8 cellular contexts compared by ENCODE assay signal in the genomic region with DNA sequence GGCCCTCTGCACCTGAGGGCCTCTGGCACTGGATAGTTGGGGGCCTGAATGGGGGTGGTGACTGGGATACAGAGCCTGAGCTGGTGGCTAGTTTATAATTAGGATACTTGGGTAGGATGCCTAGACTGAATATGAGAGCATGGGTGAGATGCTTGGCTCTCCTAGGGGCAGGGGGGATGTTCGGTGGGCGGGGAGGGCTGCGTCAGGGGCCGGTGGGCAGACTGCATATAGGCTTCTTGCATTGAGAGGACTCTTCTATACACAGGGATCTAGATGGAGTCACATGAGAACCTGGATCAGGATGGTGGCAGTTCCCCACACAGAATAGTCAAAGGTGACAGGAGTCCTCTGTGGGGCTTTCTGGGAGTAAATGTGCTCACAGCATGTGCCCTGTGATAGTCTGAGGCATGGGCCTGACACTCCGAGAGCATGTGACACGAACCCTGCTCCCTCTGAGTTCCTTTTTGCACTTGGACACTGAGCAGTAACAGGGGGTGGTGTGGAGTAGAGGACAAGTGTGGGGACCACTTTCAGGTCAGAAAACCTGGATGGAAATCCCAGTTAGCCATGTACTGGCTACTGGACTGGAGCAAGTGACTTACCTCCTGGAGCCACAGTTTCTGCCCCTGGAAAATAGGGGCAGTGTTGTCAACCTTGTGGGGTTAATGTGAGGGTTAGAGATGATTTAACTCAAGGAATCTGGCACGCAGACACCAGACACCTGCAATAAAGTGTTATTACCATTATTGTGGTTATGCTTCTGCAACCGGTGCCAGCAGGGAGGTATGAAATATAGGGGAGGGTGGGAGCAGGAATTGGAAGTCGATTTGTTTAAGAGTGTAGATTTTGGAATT. TPM values are rescaled to one million over a fixed set of nuclear protein-coding genes. Genes with fewer than 3 reads are reported as not detected.
DNase-seq lines count a peak whose midpoint lies in the region; ATAC-seq and TF ChIP-seq lines count a peak whose summit lies in the region.

No MANE protein-coding gene starts in this region.

- in situ Hi-C loops in GM13976 (cut with MboI; ENCODE audit: low sequenced_read_pairs, unreplicated experiment) = no loop called here

- peak overlapping the region; percentile 74 for H3K27ac ChIP-seq in DOHH2 (ENCODE audit: low read depth, low read length)
- no peak overlapping the region for H3K27ac ChIP-seq in SJSA1
- peak overlapping the region; percentile 96 to 99 for H3K27ac ChIP-seq in esophagus (ENCODE audit: low read depth in 2 of 2, low read length in 1 of 2)

- H3K27me3 ChIP-seq in DOHH2 (ENCODE audit: control insufficient read depth, low read length) (no peaks in the 10 kb centered on the region), SJSA1 (replicated peaks) (no peaks in the 10 kb centered on the region), esophagus (ENCODE audit: control insufficient read depth in 1 of 2, insufficient read depth in 2 of 2, low read length in 2 of 2) (no peaks in the 10 kb centered on the region)

- H3K4me2 ChIP-seq in DOHH2 (ENCODE audit: low read length) = peak overlapping the region; percentile 86

- H3K79me2 ChIP-seq in DOHH2 (ENCODE audit: control insufficient read depth, low read length) = peaks cover 86% of the 10 kb centered on the region

- 37% methylated on average over 9 of the region's 9 CpGs for WGBS in esophagus, 2 donors

- H4K20me1 ChIP-seq in DOHH2 (ENCODE audit: control insufficient read depth, insufficient read depth, low read depth, low read length) = peaks cover 4% of the 10 kb centered on the region; the same call in 1 of the 2 replicates

- H3K4me3 Mint-ChIP-seq in progenitor cell of endocrine pancreas (ENCODE audit: low read depth) = peak overlapping the region; percentile 87

- no peaks in the 10 kb centered on the region for H3K36me3 Mint-ChIP-seq in progenitor cell of endocrine pancreas (ENCODE audit: insufficient read depth)

- peaks cover 47% of the 10 kb centered on the region for H3K4me1 Mint-ChIP-seq in progenitor cell of endocrine pancreas (ENCODE audit: low read depth)

- H3K27ac Mint-ChIP-seq in progenitor cell of endocrine pancreas = peak overlapping the region; percentile 61

- H3K9me2 ChIP-seq in DOHH2 (replicated peaks; ENCODE audit: control insufficient read depth, low read length) = no peaks in the 10 kb centered on the region

- no peaks in the 10 kb centered on the region for H3K27me3 Mint-ChIP-seq in progenitor cell of endocrine pancreas

- H3K36me3 ChIP-seq in DOHH2 (ENCODE audit: control insufficient read depth, low read length) (peaks cover 57% of the 10 kb centered on the region), SJSA1 (peaks cover 69% of the 10 kb centered on the region), esophagus (ENCODE audit: control insufficient read depth in 2 of 2, insufficient read depth in 2 of 2, low read length in 1 of 2) (peaks cover 0 to 2% of the 10 kb centered on the region in 2 donors)

- H3K4me3 ChIP-seq in DOHH2 (ENCODE audit: low read length) = peak overlapping the region; percentile 99
- H3K4me3 ChIP-seq in SJSA1 = peak overlapping the region; percentile 98
- H3K4me3 ChIP-seq in esophagus (ENCODE audit: low read depth in 1 of 2, low read length in 2 of 2) = peak overlapping the region; percentile 95 to 98

- peaks cover 11% of the 10 kb centered on the region for H3F3A ChIP-seq in DOHH2 (ENCODE audit: control insufficient read depth, insufficient read depth)

- H3K4me1 ChIP-seq in DOHH2 (ENCODE audit: control insufficient read depth, low read length) (peaks cover 72% of the 10 kb centered on the region), SJSA1 (replicated peaks) (peaks cover 51% of the 10 kb centered on the region), esophagus (ENCODE audit: control insufficient read depth in 2 of 2, insufficient read depth in 2 of 2, low read length in 1 of 2) (peaks cover 20 to 35% of the 10 kb centered on the region in 2 donors)

- ATAC-seq in GM21786 (IDR thresholded peaks at IDR 0.05; ENCODE audit: unreplicated experiment) = no peak

- no peaks in the 10 kb centered on the region for H3K9me3 ChIP-seq in DOHH2 (ENCODE audit: control insufficient read depth, insufficient read depth, low read length)
- H3K9me3 ChIP-seq in SJSA1 (replicated peaks) = no peaks in the 10 kb centered on the region
- H3K9me3 ChIP-seq in esophagus (ENCODE audit: control insufficient read depth in 2 of 2, insufficient read depth in 1 of 2, low read depth in 1 of 2, low read length in 1 of 2) = no peaks in the 10 kb centered on the region

- H3K9me3 Mint-ChIP-seq in progenitor cell of endocrine pancreas (ENCODE audit: low read depth) = no peaks in the 10 kb centered on the region

- TF ChIP-seq CTCF in DOHH2 (IDR thresholded peaks at IDR 0.05; ENCODE audit: low read depth, low read length, poor library complexity, severe bottlenecking) (no peak), progenitor cell of endocrine pancreas (IDR thresholded peaks at IDR 0.05; ENCODE audit: unreplicated experiment) (no peak), GM13976 (IDR thresholded peaks at IDR 0.05; ENCODE audit: borderline replicate concordance, control extremely low read depth, extremely low read depth, insufficient read depth, missing control alignments) (no peak)

- DNase-seq in SJSA1 (ENCODE audit: low read depth in 1 of 2, low spot score in 2 of 2) (no peak), progenitor cell of endocrine pancreas (ENCODE audit: low spot score, unreplicated experiment) (no peak), GM13976 (ENCODE audit: low spot score) (no peak), HCEC 1CT (no peak), NCI-H524 (lab: John Stamatoyannopoulos, UW) (no peak)

RNA-seq across cellular contexts. Expression of gene MAP7D1, which starts 2.2 kb away (rescaled TPM):
- total RNA-seq in SJSA1 (2014; rRNA removed; shearing (Covaris generic)) = 191 and 218 TPM in 2 replicates
- 10 to 100 TPM; 33.1 to 55.3 TPM for polyA plus RNA-seq in esophagus
- total RNA-seq in progenitor cell of endocrine pancreas = 98.0 and 109 TPM in 2 replicates

RNA-seq across cellular contexts. Expression of gene TRAPPC3, which starts 8.9 kb away (rescaled TPM):
- 134 and 167 TPM in 2 replicates for total RNA-seq in SJSA1 (2014; rRNA removed; shearing (Covaris generic))
- 10 to 100 TPM; 38.2 to 77.1 TPM for polyA plus RNA-seq in esophagus
- 61.0 and 63.6 TPM in 2 replicates for total RNA-seq in progenitor cell of endocrine pancreas

RNA-seq across cellular contexts. Expression of gene COL8A2, which starts 33.2 kb away (rescaled TPM):
- total RNA-seq in SJSA1 (2014; rRNA removed; shearing (Covaris generic)) = 1.1 and 1.2 TPM in 2 replicates
- 1 to 10 TPM; 2.0 to 2.9 TPM for polyA plus RNA-seq in esophagus
- 0.10 and 0.18 TPM in 2 replicates for total RNA-seq in progenitor cell of endocrine pancreas
